In genomic region chr5:14011089-14012004, GRCh38 we compare ENCODE assay signal across 1 cellular context.
TF ChIP-seq lines count a peak whose summit lies in the region.

No MANE protein-coding gene starts in this region.

TF ChIP-seq in GM12878, 131 proteins besides CTCF, POLR2A, EP300 and RAD21 (continued from another document):
- TF ChIP-seq USF2 (IDR thresholded peaks at IDR 0.05; ENCODE audit: borderline replicate concordance, low read depth, low read length) (no peak), USF1 (IDR thresholded peaks at IDR 0.05; ENCODE audit: borderline replicate concordance, extremely low read length, insufficient read depth, low read depth, low read length) (no peak), CBX5 (IDR thresholded peaks at IDR 0.05; ENCODE audit: low read depth) (no peak), BCL11A (IDR thresholded peaks at IDR 0.05; ENCODE audit: low read depth, low read length) (no peak), MXI1 (IDR thresholded peaks at IDR 0.05; ENCODE audit: low read depth, low read length) (peak; percentile 57; the same call in 1 of the 2 replicates), SMARCA5 (IDR thresholded peaks at IDR 0.05) (no peak), IRF5 (IDR thresholded peaks at IDR 0.05; ENCODE audit: borderline replicate concordance) (no peak), E4F1 (IDR thresholded peaks at IDR 0.05; ENCODE audit: borderline replicate concordance, partially characterized antibody) (no peak), NKRF (conservative IDR thresholded peaks at IDR 0.05) (peak; percentile 97), KDM1A (IDR thresholded peaks at IDR 0.05; ENCODE audit: borderline replicate concordance) (no peak), TCF7 (IDR thresholded peaks at IDR 0.05; ENCODE audit: borderline replicate concordance) (no peak), ZBTB11 (CRISPR knock-in tag; IDR thresholded peaks at IDR 0.05) (no peak), HCFC1 (IDR thresholded peaks at IDR 0.05; ENCODE audit: low read length) (no peak), TCF3 (IDR thresholded peaks at IDR 0.05; ENCODE audit: borderline replicate concordance, insufficient read depth, low read depth, low read length) (no peak), SKIL (IDR thresholded peaks at IDR 0.05; ENCODE audit: low read depth, poor library complexity, severe bottlenecking) (no peak), JUNB (IDR thresholded peaks at IDR 0.05) (no peak), BCLAF1 (IDR thresholded peaks at IDR 0.05) (no peak), POU2F2 (IDR thresholded peaks at IDR 0.05; ENCODE audit: borderline replicate concordance, low read depth, low read length) (no peak), HSF1 (IDR thresholded peaks at IDR 0.05; ENCODE audit: low read depth, low read length) (no peak), YY1 (IDR thresholded peaks at IDR 0.05; ENCODE audit: low read depth, low read length) (0 out of 2 replicates have a peak, but pooled peaks have one; percentile 28), WRNIP1 (IDR thresholded peaks at IDR 0.05; ENCODE audit: borderline replicate concordance, low read depth, low read length) (no peak), MEF2A (IDR thresholded peaks at IDR 0.05; ENCODE audit: insufficient read depth, low read depth, low read length) (no peak), RELB (IDR thresholded peaks at IDR 0.05; ENCODE audit: low read depth) (no peak), MAX (IDR thresholded peaks at IDR 0.05; ENCODE audit: low read depth, low read length) (no peak), ZNF24 (IDR thresholded peaks at IDR 0.05) (no peak)
